Comparison of ENCODE assay signal across 8 cellular contexts in the genomic region with DNA sequence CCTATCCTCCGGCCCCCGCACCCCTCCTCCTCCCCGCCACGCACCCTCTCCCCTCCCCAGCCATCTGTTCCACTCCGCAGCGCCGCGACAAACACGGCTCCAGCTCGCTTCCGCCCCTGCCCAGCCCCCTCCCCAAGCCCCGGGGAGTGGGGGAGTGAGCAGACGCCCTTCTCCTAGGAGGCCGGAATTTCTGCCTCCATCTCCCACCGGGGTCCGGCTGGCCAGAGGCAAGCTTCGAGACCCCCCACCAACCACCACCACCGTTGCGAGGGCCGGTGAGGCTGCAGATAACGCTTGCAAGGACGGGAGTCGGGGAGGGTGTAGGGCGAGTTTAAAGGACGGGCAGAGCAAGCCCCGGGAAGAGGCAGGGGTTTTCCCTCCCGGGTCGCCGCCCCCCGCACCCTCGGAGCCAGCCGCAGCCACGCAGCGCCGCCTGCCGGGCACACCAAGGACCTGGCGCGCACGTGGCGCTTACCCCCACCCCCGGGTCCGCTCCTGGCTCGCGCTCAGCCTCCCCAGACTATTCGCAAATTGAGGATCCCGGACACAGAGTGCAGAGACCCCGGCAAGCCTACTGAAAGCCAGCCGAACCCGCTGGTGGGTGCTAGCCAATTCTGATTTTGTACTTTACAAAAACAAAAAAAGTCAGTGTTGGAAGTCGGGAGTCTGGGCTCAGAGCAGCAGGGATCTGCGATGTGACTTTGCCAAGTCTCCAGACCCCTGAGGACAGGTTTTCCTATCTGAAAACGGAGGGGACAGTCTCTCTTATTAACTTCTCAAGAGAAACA. TPM values are rescaled to one million over a fixed set of nuclear protein-coding genes. Genes with fewer than 3 reads are reported as not detected.
DNase-seq lines count a peak whose midpoint lies in the region; TF ChIP-seq lines count a peak whose summit lies in the region.

No MANE protein-coding gene starts in this region.

- no peak overlapping the region for H3K23ac ChIP-seq in neuronal stem cell (ENCODE audit: low read depth, low read length, poor library complexity)

- no peak overlapping the region for H3K14ac ChIP-seq in neuronal stem cell (ENCODE audit: low read length)

- no peak overlapping the region for H2BK12ac ChIP-seq in neuronal stem cell (ENCODE audit: low read length)

- H2BK15ac ChIP-seq in neuronal stem cell (ENCODE audit: low read length), result no peak overlapping the region

- peak; percentile 40 for TF ChIP-seq CTCF in epithelial cell of esophagus (IDR thresholded peaks at IDR 0.05; ENCODE audit: insufficient read depth, low read depth, low read length, missing control alignments)
- peak; percentile 27 to 58 (median 50) for TF ChIP-seq CTCF in uterus (IDR thresholded peaks at IDR 0.05)

- peaks cover 5 to 37% (median 8%) of the 10 kb centered on the region in 3 experiments for H3K27me3 ChIP-seq in neuronal stem cell (ENCODE audit: control insufficient read depth in 3 of 3, insufficient read depth in 3 of 3, low read depth in 1 of 3, low read length in 3 of 3)
- no peaks in the 10 kb centered on the region for H3K27me3 ChIP-seq in uterus

- H2BK5ac ChIP-seq in neuronal stem cell (ENCODE audit: low read length), result peak overlapping the region; percentile 26

- WGBS in neuronal stem cell (ENCODE audit: extremely low coverage in 2 of 2, insufficient read length in 2 of 2, insufficient replicate concordance in 1 of 2), 2 donors, result no CpG with 5 or more reads among the region's 52 CpGs

- H3K36me3 ChIP-seq in neuronal stem cell (replicated peaks in 1 of 2; ENCODE audit: control insufficient read depth in 2 of 2, insufficient read depth in 2 of 2, low read length in 2 of 2), result no peaks in the 10 kb centered on the region
- H3K36me3 ChIP-seq in uterus, result no peaks in the 10 kb centered on the region

- H3K4me1 ChIP-seq in neuronal stem cell (ENCODE audit: control insufficient read depth in 2 of 2, insufficient read depth in 1 of 2, low read depth in 1 of 2, low read length in 2 of 2) (peaks cover 12 to 25% of the 10 kb centered on the region in 2 donors), uterus (peaks cover 0 to 8% of the 10 kb centered on the region in 2 donors)

- no peak for TF ChIP-seq POLR2A in uterus (IDR thresholded peaks at IDR 0.05)

- H4K91ac ChIP-seq in neuronal stem cell (ENCODE audit: low read depth, low read length, poor library complexity), result no peak overlapping the region

- intact Hi-C loops in uterus (cut with DNase I; ENCODE audit: low total_unique reads), result no loop called here

- peak overlapping the region; percentile 95 for H3K18ac ChIP-seq in neuronal stem cell (ENCODE audit: low read length)

- peak overlapping the region; percentile 98 for H2AFZ ChIP-seq in neuronal stem cell (ENCODE audit: low read length)

- peak overlapping the region; percentile 83 for H3K9ac ChIP-seq in neuronal stem cell (ENCODE audit: low read depth, low read length, poor library complexity)

- peak overlapping the region; percentile 64 for H2BK120ac ChIP-seq in neuronal stem cell (ENCODE audit: low read depth, low read length)

- peak; percentile 79 to 82 for DNase-seq in NCI-H524 (lab: John Stamatoyannopoulos, UW)
- DNase-seq in NCI-H524 treated with DMSO at 0.1 percent for 48 hours (lab: John Stamatoyannopoulos, UW), result no peak
- DNase-seq in NCI-H1694 (lab: John Stamatoyannopoulos, UW), result peak; percentile 38
- peak; percentile 89 for DNase-seq in activated CD8-positive, alpha-beta memory T cell treated with anti-CD3 and anti-CD28 coated beads for 24 hours
- peak; percentile 36 for DNase-seq in epithelial cell of esophagus (ENCODE audit: low read depth)
- peak; percentile 55 for DNase-seq in neuronal stem cell (ENCODE audit: low spot score)
- no peak for DNase-seq in uterus
- DNase-seq in SKM-1 treated with dmso at 0.1 percent for 144 hours (lab: John Stamatoyannopoulos, UW; ENCODE audit: unreplicated experiment), result no peak

- H3K4me3 ChIP-seq in epithelial cell of esophagus (ENCODE audit: low read length), result peak overlapping the region; percentile 42
- H3K4me3 ChIP-seq in neuronal stem cell (ENCODE audit: low read length in 2 of 2), result peak overlapping the region; percentile 56 to 83
- H3K4me3 ChIP-seq in uterus, result no peak overlapping the region

- H3K27ac ChIP-seq in neuronal stem cell (replicated peaks; ENCODE audit: low read length) (no peak overlapping the region), uterus (no peak overlapping the region)

- H3K79me1 ChIP-seq in neuronal stem cell (ENCODE audit: low read depth, low read length), result no peaks in the 10 kb centered on the region

- H2AK5ac ChIP-seq in neuronal stem cell (ENCODE audit: low read depth, low read length), result no peak overlapping the region

- H3K4ac ChIP-seq in neuronal stem cell (ENCODE audit: low read length), result no peak overlapping the region

- H3K9me3 ChIP-seq in neuronal stem cell (replicated peaks in 1 of 2; ENCODE audit: control insufficient read depth in 2 of 2, insufficient read depth in 1 of 2, low read depth in 1 of 2, low read length in 2 of 2), result no peaks in the 10 kb centered on the region
- H3K9me3 ChIP-seq in uterus, result no peaks in the 10 kb centered on the region

- H4K8ac ChIP-seq in neuronal stem cell (ENCODE audit: low read depth, low read length), result no peak overlapping the region

- peak overlapping the region; percentile 99 for H3K4me2 ChIP-seq in neuronal stem cell (ENCODE audit: insufficient read depth, low read length, poor library complexity, severe bottlenecking)

RNA-seq across cellular contexts. Expression of gene RTN4RL2, which starts 22.6 kb away (rescaled TPM):
- 6.6 TPM for polyA plus RNA-seq in neuronal stem cell (2013, experiment 1 of 2)
- polyA plus RNA-seq in neuronal stem cell (2013, experiment 2 of 2), result 6.8 TPM
- 1 to 10 TPM in 1 of 4 donors, not detected in 3; 1.7 TPM for total RNA-seq in uterus

RNA-seq across cellular contexts. Expression of gene SLC43A1, which starts 32.5 kb away (rescaled TPM):
- 0.63 TPM for polyA plus RNA-seq in neuronal stem cell (2013, experiment 1 of 2)
- polyA plus RNA-seq in neuronal stem cell (2013, experiment 2 of 2), result 0.73 TPM
- 10 to 100 TPM; 13.1 to 48.4 (median 22.5) TPM for total RNA-seq in uterus

RNA-seq across cellular contexts. Expression of gene TIMM10, which starts 47.6 kb away (rescaled TPM):
- 61.5 TPM for polyA plus RNA-seq in neuronal stem cell (2013, experiment 1 of 2)
- 58.6 TPM for polyA plus RNA-seq in neuronal stem cell (2013, experiment 2 of 2)
- 10 to 100 TPM in 3 of 4 donors, 1 to 10 TPM in 1; 7.7 to 47.4 (median 19.6) TPM for total RNA-seq in uterus

RNA-seq across cellular contexts. Expression of gene SMTNL1, which starts 54.4 kb away (rescaled TPM):
- 0.26 TPM for polyA plus RNA-seq in neuronal stem cell (2013, experiment 1 of 2)
- polyA plus RNA-seq in neuronal stem cell (2013, experiment 2 of 2), result 0.18 TPM
- not detected for total RNA-seq in uterus

RNA-seq across cellular contexts. Expression of gene SLC43A3, which starts 56.1 kb away (rescaled TPM):
- 9.6 TPM for polyA plus RNA-seq in neuronal stem cell (2013, experiment 1 of 2)
- polyA plus RNA-seq in neuronal stem cell (2013, experiment 2 of 2), result 9.1 TPM
- 100 to 1,000 TPM in 2 of 4 donors, 10 to 100 TPM in 2; 44.1 to 333 (median 102) TPM for total RNA-seq in uterus

Comparison
In these comparisons a context has a peak if more than half of its experiments do, and no peak if none do; other contexts are left out.
1. DNase-seq: peak in NCI-H524 (2 of 2), NCI-H1694 (single experiment), activated CD8-positive, alpha-beta memory T cell treated with anti-CD3 and anti-CD28 coated beads for 24 hours (single experiment), epithelial cell of esophagus (single experiment) and neuronal stem cell (single experiment); none in NCI-H524 treated with DMSO at 0.1 percent for 48 hours (single experiment), uterus (0 of 2) and SKM-1 treated with dmso at 0.1 percent for 144 hours (single experiment).
2. H3K4me3 ChIP-seq: peak in epithelial cell of esophagus (single experiment) and neuronal stem cell (2 of 2); none in uterus (0 of 2).